19 cellular contexts compared by ENCODE assay signal in genomic region chr20:38277285-38277684, GRCh38.
DNase-seq lines count a peak whose midpoint lies in the region; ATAC-seq, FAIRE-seq and TF ChIP-seq lines count a peak whose summit lies in the region.
"Had no signal": no experiment of that assay in that cellular context is flagged by ENCODE, and none has a peak within 500 bp of the region (broad histone marks: within the 10 kb centered on the region; RNA-seq: fewer than 3 reads in every experiment).

No MANE protein-coding gene starts in this region.

- H3K4me3 ChIP-seq in RWPE2 (ENCODE audit: severe bottlenecking) (no peak overlapping the region), brain microvascular endothelial cell (ENCODE audit: low read depth, low read length) (no peak overlapping the region)
- H3K4me3 ChIP-seq: A549 had no signal

- no peaks in the 10 kb centered on the region for H3K36me3 ChIP-seq in RWPE2 (ENCODE audit: low read depth)
- H3K36me3 ChIP-seq in brain microvascular endothelial cell (replicated peaks) = no peaks in the 10 kb centered on the region
- H3K36me3 ChIP-seq: BE2C had no signal

- H3K27ac ChIP-seq in RWPE2 (ENCODE audit: poor library complexity, severe bottlenecking) (peak overlapping the region; percentile 87), brain microvascular endothelial cell (peak overlapping the region; percentile 100)
- H3K27ac ChIP-seq: A549, C4-2B had no signal

- H3K4me3 Mint-ChIP-seq in nephron = peak overlapping the region in 1 of 3 experiments; percentile 19
- H3K4me3 Mint-ChIP-seq: CD4-positive, alpha-beta memory T cell; IgD-negative memory B cell had no signal

- TF ChIP-seq CTCF in RWPE2 (IDR thresholded peaks at IDR 0.05; ENCODE audit: poor library complexity, severe bottlenecking) (no peak), brain microvascular endothelial cell (IDR thresholded peaks at IDR 0.05; ENCODE audit: low read depth, low read length, missing control alignments) (no peak), nephron (IDR thresholded peaks at IDR 0.05; ENCODE audit: unreplicated experiment in 3 of 3) (no peak)

- H3K27ac Mint-ChIP-seq in nephron = peak overlapping the region; percentile 76 to 92 (median 79)
- H3K27ac Mint-ChIP-seq: CD4-positive, alpha-beta memory T cell; IgD-negative memory B cell had no signal

- H3K4me1 Mint-ChIP-seq in nephron = peaks cover 58% of the 10 kb centered on the region
- H3K4me1 Mint-ChIP-seq: CD4-positive, alpha-beta memory T cell; IgD-negative memory B cell had no signal

- no peaks in the 10 kb centered on the region for H3K36me3 Mint-ChIP-seq in nephron (ENCODE audit: low read depth)
- H3K36me3 Mint-ChIP-seq: CD4-positive, alpha-beta memory T cell had no signal

- TF ChIP-seq POLR2A in H54 (IDR thresholded peaks at IDR 0.05; ENCODE audit: low read depth, low read length) = no peak

- H3K27me3 ChIP-seq in RWPE2 (ENCODE audit: insufficient read depth, poor library complexity, severe bottlenecking) (no peaks in the 10 kb centered on the region), brain microvascular endothelial cell (replicated peaks) (no peaks in the 10 kb centered on the region)
- H3K27me3 ChIP-seq: BE2C had no signal

- H3K27me3 Mint-ChIP-seq in nephron (ENCODE audit: low read depth) = peaks cover 6% of the 10 kb centered on the region

- FAIRE-seq in H54 (lab: Jason Lieb, UNC) = no peak
- FAIRE-seq: A549, G401.6, GM12891, GM19239, H1 had no signal

- peaks cover 32% of the 10 kb centered on the region for H3K4me1 ChIP-seq in RWPE2 (ENCODE audit: insufficient read depth, poor library complexity, severe bottlenecking)
- H3K4me1 ChIP-seq: A549, BE2C had no signal

- DNase-seq in RWPE2 (ENCODE audit: low spot score) (no peak), brain microvascular endothelial cell (no peak), NCI-H146 (lab: John Stamatoyannopoulos, UW) (no peak), H54 (ENCODE audit: insufficient read length, low spot score) (no peak), globus pallidus (ENCODE audit: low spot score) (no peak)
- no peak for DNase-seq in activated naive CD4-positive, alpha-beta T cell (lab: John Stamatoyannopoulos, UW)
- DNase-seq: BE2C; CD4-positive, alpha-beta memory T cell; DMS79; EL; HCEC 1CT had no signal

- in situ Hi-C loops in brain microvascular endothelial cell (cut with HindIII; ENCODE audit: low pct_ligation_motif_present, low sequenced_read_pairs) = no loop called here

- no peak for ATAC-seq in RWPE2 (ENCODE audit: low read depth)
- ATAC-seq: A549 had no signal

- peaks cover 5% of the 10 kb centered on the region for H3K9me3 Mint-ChIP-seq in nephron
- H3K9me3 Mint-ChIP-seq: IgD-negative memory B cell had no signal

- no peaks in the 10 kb centered on the region for H3K9me3 ChIP-seq in RWPE2 (ENCODE audit: severe bottlenecking)
- H3K9me3 ChIP-seq: BE2C had no signal
